Comparison of ENCODE assay signal across 26 cellular contexts in the genomic region with DNA sequence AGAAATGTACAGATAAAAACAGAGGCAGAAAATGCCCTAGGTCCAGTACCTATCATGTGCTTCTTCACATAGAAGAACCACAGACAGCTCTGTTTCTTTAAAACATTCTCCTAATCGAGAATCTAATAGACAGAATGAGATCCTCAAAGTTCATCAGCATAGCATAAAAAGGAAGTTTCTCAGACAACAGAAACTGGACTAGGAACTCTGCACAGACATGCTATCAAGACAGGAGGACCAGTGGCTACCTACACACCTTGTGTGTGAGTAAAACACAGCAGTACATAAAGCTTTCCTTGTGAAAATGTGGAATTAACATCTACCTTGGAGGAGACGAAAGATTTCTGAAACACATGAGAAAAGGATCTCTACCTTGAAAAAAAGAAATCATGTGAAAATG. TPM values are rescaled to one million over a fixed set of nuclear protein-coding genes. Genes with fewer than 3 reads are reported as not detected.
DNase-seq lines count a peak whose midpoint lies in the region; ATAC-seq, FAIRE-seq and TF ChIP-seq lines count a peak whose summit lies in the region.
"Had no signal": no experiment of that assay in that cellular context is flagged by ENCODE, and none has a peak within 500 bp of the region (broad histone marks: within the 10 kb centered on the region; RNA-seq: fewer than 3 reads in every experiment).

No MANE protein-coding gene starts in this region.

- no peak for DNase-seq in GM12891 (ENCODE audit: insufficient read length, low spot score)
- no peak for DNase-seq in memory B cell (ENCODE audit: low spot score in 2 of 2)
- DNase-seq in foreskin keratinocyte: no peak
- no peak for DNase-seq in NOMO-1 (lab: John Stamatoyannopoulos, UW; ENCODE audit: unreplicated experiment in 2 of 2)
- no peak for DNase-seq in activated CD4-positive, alpha-beta T cell treated with anti-CD3 and anti-CD28 coated beads for 48 hours
- no peak for DNase-seq in posterior vena cava (ENCODE audit: low spot score)
- DNase-seq: AML-193; C1 segment of cervical spinal cord; CD8-positive, alpha-beta T cell; GM23248; H9; HFFc6; IMR-90; NCI-H1105 treated with DMSO at 0.1 percent for 48 hours; NCI-H2081; NCI-H446; NCI-H526; PC-9; RPMI8226; SHP77; T-cell had no signal

- H3K36me3 Mint-ChIP-seq in memory B cell: peaks cover 5% of the 10 kb centered on the region
- H3K36me3 Mint-ChIP-seq: CD8-positive, alpha-beta T cell; T-cell had no signal

- peaks cover 9% of the 10 kb centered on the region for H3K4me1 Mint-ChIP-seq in memory B cell

- H3K4me3 Mint-ChIP-seq in memory B cell: no peak overlapping the region
- H3K4me3 Mint-ChIP-seq: CD8-positive, alpha-beta T cell; H9; HFFc6; T-cell; T-helper 2 cell treated with Interferon-gamma antibody and Interleukin-4, amounts not matched to agents 5 μg/mL and 100 μg/mL, for 36 hours had no signal

- ATAC-seq in GM21360 (IDR thresholded peaks at IDR 0.05; ENCODE audit: unreplicated experiment) (peak; percentile 42), HG03025 (IDR thresholded peaks at IDR 0.05; ENCODE audit: low FRiP score, unreplicated experiment) (peak; percentile 61), memory B cell (ENCODE audit: low read depth) (peak; percentile 45), foreskin keratinocyte (no peak)
- ATAC-seq: CD8-positive, alpha-beta T cell; T-cell had no signal

- no peak overlapping the region for H3K27ac ChIP-seq in foreskin keratinocyte
- H3K27ac ChIP-seq: GM23248, KMS-11, PC-9 had no signal

- H3K4me1 ChIP-seq in foreskin keratinocyte: no peaks in the 10 kb centered on the region

- H3K27me3 ChIP-seq in foreskin keratinocyte: no peaks in the 10 kb centered on the region

- no peak for TF ChIP-seq POLR2A in GM12891 (IDR thresholded peaks at IDR 0.05; ENCODE audit: low read depth, low read length)

- peaks cover 3% of the 10 kb centered on the region for H3K27me3 Mint-ChIP-seq in memory B cell

- peak overlapping the region; percentile 48 for H3K27ac Mint-ChIP-seq in memory B cell
- H3K27ac Mint-ChIP-seq: CD8-positive, alpha-beta T cell; H9; HFFc6; T-cell; T-helper 2 cell treated with Interferon-gamma antibody and Interleukin-4, amounts not matched to agents 5 μg/mL and 100 μg/mL, for 36 hours had no signal

- peaks cover 1% of the 10 kb centered on the region for H3K9me3 Mint-ChIP-seq in memory B cell
- H3K9me3 Mint-ChIP-seq: T-helper 2 cell treated with Interferon-gamma antibody and Interleukin-4, amounts not matched to agents 5 μg/mL and 100 μg/mL, for 36 hours had no signal

- peak; percentile 48 for FAIRE-seq in GM12891 (lab: Jason Lieb, UNC)
- FAIRE-seq: G401.6 had no signal

- no peak for TF ChIP-seq CTCF in foreskin keratinocyte (conservative IDR thresholded peaks at IDR 0.05)

- intact Hi-C loops in posterior vena cava (cut with DNase I): no loop called here

TF ChIP-seq in GM12891, 5 proteins besides CTCF, POLR2A, EP300 and RAD21:
- TF ChIP-seq PAX5 (IDR thresholded peaks at IDR 0.05; ENCODE audit: insufficient read depth, low read length, severe bottlenecking): no peak
- no peak for TF ChIP-seq TAF1 (IDR thresholded peaks at IDR 0.05; ENCODE audit: low read depth, low read length)
- TF ChIP-seq POU2F2 (IDR thresholded peaks at IDR 0.05; ENCODE audit: low read depth, low read length): no peak
- no peak for TF ChIP-seq POLR2AphosphoS5 (IDR thresholded peaks at IDR 0.05; ENCODE audit: low read depth, low read length)
- no peak for TF ChIP-seq SPI1 (IDR thresholded peaks at IDR 0.05; ENCODE audit: low read depth, low read length)

RNA-seq across cellular contexts. Expression of a gene that starts 26.9 kb away (rescaled TPM):
- polyA plus RNA-seq in GM12891 (2012; ENCODE audit: low read depth, missing spikeins): 2.3 TPM
- total RNA-seq in foreskin keratinocyte (2.8 and 3.7 TPM in 2 replicates), posterior vena cava (10 to 100 TPM; 17.8 to 20.4 TPM)
- polyA plus RNA-seq in foreskin keratinocyte: 0.73 and 1.3 TPM in 2 replicates
